In genomic region chr11:44600739-44601416, GRCh38 we compare ENCODE assay signal across 9 cellular contexts. TPM values are rescaled to one million over a fixed set of nuclear protein-coding genes. Genes with fewer than 3 reads are reported as not detected.
DNase-seq lines count a peak whose midpoint lies in the region; ATAC-seq and TF ChIP-seq lines count a peak whose summit lies in the region.
"Had no signal": no experiment of that assay in that cellular context is flagged by ENCODE, and none has a peak within 500 bp of the region (broad histone marks: within the 10 kb centered on the region; RNA-seq: fewer than 3 reads in every experiment).

No MANE protein-coding gene starts in this region.

- no peak overlapping the region for H3K4me3 Mint-ChIP-seq in activated naive CD4-positive, alpha-beta T cell treated with anti-CD3 and anti-CD28 coated beads, Interleukin-2, amount 50 U/mL, for 24 hours

- H3K4me1 ChIP-seq in upper lobe of right lung = peaks cover 53% of the 10 kb centered on the region

- peak overlapping the region; percentile 70 for H3K27ac Mint-ChIP-seq in activated naive CD4-positive, alpha-beta T cell treated with anti-CD3 and anti-CD28 coated beads, Interleukin-2, amount 50 U/mL, for 24 hours

- ATAC-seq in HG03432 (IDR thresholded peaks at IDR 0.05; ENCODE audit: unreplicated experiment) (peak; percentile 43), upper lobe of right lung (peak; percentile 29), HG02970 (IDR thresholded peaks at IDR 0.05; ENCODE audit: low FRiP score, unreplicated experiment) (no peak)
- no peak for ATAC-seq in activated CD4-positive, CD25-positive, alpha-beta regulatory T cell treated with anti-CD3 and anti-CD28 coated beads, Interleukin-2, amount 50 U/mL, for 24 hours

- H3K9me3 ChIP-seq in upper lobe of right lung = no peaks in the 10 kb centered on the region

- TF ChIP-seq CTCF in coronary artery (IDR thresholded peaks at IDR 0.05) (no peak), upper lobe of right lung (IDR thresholded peaks at IDR 0.05) (no peak)

- H3K9me3 Mint-ChIP-seq in activated naive CD4-positive, alpha-beta T cell treated with anti-CD3 and anti-CD28 coated beads, Interleukin-2, amount 50 U/mL, for 24 hours = no peaks in the 10 kb centered on the region

- H3K27ac ChIP-seq in coronary artery (peak overlapping the region; percentile 65 to 78), upper lobe of right lung (peak overlapping the region; percentile 56)

- peaks cover 20% of the 10 kb centered on the region for H3K36me3 Mint-ChIP-seq in activated naive CD4-positive, alpha-beta T cell treated with anti-CD3 and anti-CD28 coated beads, Interleukin-2, amount 50 U/mL, for 24 hours

- H3K27me3 Mint-ChIP-seq in activated naive CD4-positive, alpha-beta T cell treated with anti-CD3 and anti-CD28 coated beads, Interleukin-2, amount 50 U/mL, for 24 hours = no peaks in the 10 kb centered on the region

- peaks cover 67% of the 10 kb centered on the region for H3K4me1 Mint-ChIP-seq in activated naive CD4-positive, alpha-beta T cell treated with anti-CD3 and anti-CD28 coated beads, Interleukin-2, amount 50 U/mL, for 24 hours

- no peaks in the 10 kb centered on the region for H3K27me3 ChIP-seq in upper lobe of right lung

- DNase-seq in activated naive CD4-positive, alpha-beta T cell treated with Interleukin-2 at 50 U/mL for 16 hours = no peak
- DNase-seq in coronary artery (ENCODE audit: low spot score) = no peak
- no peak for DNase-seq in upper lobe of right lung
- DNase-seq in dedifferentiated amniotic fluid mesenchymal stem cell (ENCODE audit: extremely low spot score) = no peak
- DNase-seq: SHP77 had no signal

- H3K36me3 ChIP-seq in upper lobe of right lung = peaks cover 12% of the 10 kb centered on the region

- H3K4me3 ChIP-seq in coronary artery (peak overlapping the region; percentile 1), upper lobe of right lung (no peak overlapping the region)

- intact Hi-C loops in upper lobe of right lung (cut with DNase I) = no loop called here

RNA-seq across cellular contexts. Expression of gene CD82, which starts 35.4 kb away (rescaled TPM):
- 144 TPM for total RNA-seq in upper lobe of right lung

Comparison
In these comparisons a context has a peak if more than half of its experiments do, and no peak if none do; other contexts are left out.
1. ATAC-seq: peak in HG03432 (single experiment) and upper lobe of right lung (single experiment); none in activated CD4-positive, CD25-positive, alpha-beta regulatory T cell treated with anti-CD3 and anti-CD28 coated beads, Interleukin-2, amount 50 U/mL, for 24 hours (0 of 2) and HG02970 (single experiment).